8 cellular contexts compared by ENCODE assay signal in the genomic region with DNA sequence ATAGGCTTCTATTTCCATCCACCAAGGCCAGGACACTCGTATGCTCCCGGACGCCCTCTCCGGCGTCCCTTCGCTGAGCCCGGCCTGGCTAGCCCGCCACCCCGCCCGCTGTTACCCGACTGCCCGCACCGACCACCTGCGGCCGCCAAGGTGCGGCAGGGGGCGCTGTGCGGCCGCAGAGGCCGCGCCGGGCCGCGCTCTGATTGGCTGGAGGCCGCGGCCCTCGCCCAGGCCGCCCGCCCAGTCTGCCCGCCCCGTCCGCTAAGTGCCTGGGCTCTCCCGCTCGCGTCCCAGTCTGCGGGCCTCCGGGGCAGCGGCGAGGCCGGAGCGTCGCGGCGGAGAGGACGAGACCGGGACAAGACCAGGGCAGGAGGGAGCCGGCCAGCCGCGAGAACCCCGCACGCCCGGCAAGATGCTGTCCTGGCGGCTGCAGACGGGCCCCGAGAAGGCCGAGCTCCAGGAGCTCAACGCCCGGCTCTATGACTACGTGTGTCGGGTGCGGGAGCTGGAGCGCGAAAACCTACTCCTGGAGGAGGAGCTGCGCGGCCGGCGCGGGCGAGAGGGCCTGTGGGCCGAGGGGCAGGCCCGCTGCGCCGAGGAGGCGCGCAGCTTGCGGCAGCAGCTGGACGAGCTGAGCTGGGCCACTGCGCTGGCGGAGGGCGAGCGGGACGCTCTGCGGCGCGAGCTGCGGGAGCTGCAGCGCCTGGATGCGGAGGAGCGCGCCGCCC. TPM values are rescaled to one million over a fixed set of nuclear protein-coding genes. Genes with fewer than 3 reads are reported as not detected.
DNase-seq lines count a peak whose midpoint lies in the region; ATAC-seq, FAIRE-seq and TF ChIP-seq lines count a peak whose summit lies in the region.

A gene with protein sequence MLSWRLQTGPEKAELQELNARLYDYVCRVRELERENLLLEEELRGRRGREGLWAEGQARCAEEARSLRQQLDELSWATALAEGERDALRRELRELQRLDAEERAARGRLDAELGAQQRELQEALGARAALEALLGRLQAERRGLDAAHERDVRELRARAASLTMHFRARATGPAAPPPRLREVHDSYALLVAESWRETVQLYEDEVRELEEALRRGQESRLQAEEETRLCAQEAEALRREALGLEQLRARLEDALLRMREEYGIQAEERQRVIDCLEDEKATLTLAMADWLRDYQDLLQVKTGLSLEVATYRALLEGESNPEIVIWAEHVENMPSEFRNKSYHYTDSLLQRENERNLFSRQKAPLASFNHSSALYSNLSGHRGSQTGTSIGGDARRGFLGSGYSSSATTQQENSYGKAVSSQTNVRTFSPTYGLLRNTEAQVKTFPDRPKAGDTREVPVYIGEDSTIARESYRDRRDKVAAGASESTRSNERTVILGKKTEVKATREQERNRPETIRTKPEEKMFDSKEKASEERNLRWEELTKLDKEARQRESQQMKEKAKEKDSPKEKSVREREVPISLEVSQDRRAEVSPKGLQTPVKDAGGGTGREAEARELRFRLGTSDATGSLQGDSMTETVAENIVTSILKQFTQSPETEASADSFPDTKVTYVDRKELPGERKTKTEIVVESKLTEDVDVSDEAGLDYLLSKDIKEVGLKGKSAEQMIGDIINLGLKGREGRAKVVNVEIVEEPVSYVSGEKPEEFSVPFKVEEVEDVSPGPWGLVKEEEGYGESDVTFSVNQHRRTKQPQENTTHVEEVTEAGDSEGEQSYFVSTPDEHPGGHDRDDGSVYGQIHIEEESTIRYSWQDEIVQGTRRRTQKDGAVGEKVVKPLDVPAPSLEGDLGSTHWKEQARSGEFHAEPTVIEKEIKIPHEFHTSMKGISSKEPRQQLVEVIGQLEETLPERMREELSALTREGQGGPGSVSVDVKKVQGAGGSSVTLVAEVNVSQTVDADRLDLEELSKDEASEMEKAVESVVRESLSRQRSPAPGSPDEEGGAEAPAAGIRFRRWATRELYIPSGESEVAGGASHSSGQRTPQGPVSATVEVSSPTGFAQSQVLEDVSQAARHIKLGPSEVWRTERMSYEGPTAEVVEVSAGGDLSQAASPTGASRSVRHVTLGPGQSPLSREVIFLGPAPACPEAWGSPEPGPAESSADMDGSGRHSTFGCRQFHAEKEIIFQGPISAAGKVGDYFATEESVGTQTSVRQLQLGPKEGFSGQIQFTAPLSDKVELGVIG (N-terminal part only) (plus strand): TSS at position 293 of the 728 bp plus-strand sequence. CDS start 120 bp downstream, at position 413.

- H3K36me3 ChIP-seq in endothelial cell of umbilical vein (ENCODE audit: control insufficient read depth in 2 of 2, extremely low read depth in 1 of 2, insufficient read depth in 2 of 2, low read length in 2 of 2) = no peaks in the 10 kb centered on the region
- H3K36me3 ChIP-seq in mesenchymal stem cell (ENCODE audit: control insufficient read depth in 1 of 2, insufficient read depth in 2 of 2, low read depth in 1 of 2, low read length in 2 of 2) = no peaks in the 10 kb centered on the region

- peak; percentile 68 to 93 for TF ChIP-seq CTCF in endothelial cell of umbilical vein (IDR thresholded peaks at IDR 0.05; ENCODE audit: extremely low read depth in 1 of 2, insufficient read depth in 1 of 2, low read depth in 1 of 2, low read length in 2 of 2)

- peak within 1 kb of the TSS; percentile 74 for H3K4me2 ChIP-seq in endothelial cell of umbilical vein (ENCODE audit: insufficient read depth, low read length)
- H3K4me2 ChIP-seq in mesenchymal stem cell (ENCODE audit: low read length, poor library complexity, severe bottlenecking) = peak within 1 kb of the TSS; percentile 97

- H2AK5ac ChIP-seq in mesenchymal stem cell (ENCODE audit: low read length, severe bottlenecking) = no peak within 1 kb of the TSS

- H3K4ac ChIP-seq in mesenchymal stem cell (ENCODE audit: low read depth in 1 of 2, low read length in 2 of 2) = peak within 1 kb of the TSS in 1 of 2 experiments; percentile 73

- peak; percentile 81 for FAIRE-seq in endothelial cell of umbilical vein (lab: Jason Lieb, UNC)

- ATAC-seq in HG02571 (IDR thresholded peaks at IDR 0.05; ENCODE audit: unreplicated experiment) = peak; percentile 61
- ATAC-seq in stimulated activated naive CD8-positive, alpha-beta T cell treated with anti-CD3 and anti-CD28 coated beads, Interleukin-15, Interleukin-2, amounts not matched to agents 100 U/mL and 50 U/mL, for 24 hours = peak; percentile 77

- peak within 1 kb of the TSS; percentile 89 for H2AFZ ChIP-seq in endothelial cell of umbilical vein (ENCODE audit: low read depth, low read length)
- H2AFZ ChIP-seq in mesenchymal stem cell (ENCODE audit: low read depth, low read length) = peak within 1 kb of the TSS; percentile 91

- H3K23ac ChIP-seq in mesenchymal stem cell (ENCODE audit: low read length in 2 of 2) = peak within 1 kb of the TSS in 1 of 2 experiments; percentile 88

- intact Hi-C loops in endothelial cell of umbilical vein (cut with micrococcal nuclease) = loop anchor here (1.0 to 10.0 kb wide), 7 partner anchors 18 to 628 kb away; a partner anchor contains a TSS

- H4K8ac ChIP-seq in mesenchymal stem cell (ENCODE audit: low read length) = peak within 1 kb of the TSS; percentile 88

- no peak within 1 kb of the TSS for H2BK15ac ChIP-seq in mesenchymal stem cell (ENCODE audit: low read depth, poor library complexity, severe bottlenecking)

- H2BK120ac ChIP-seq in mesenchymal stem cell (ENCODE audit: low read depth, low read length) = no peak within 1 kb of the TSS

- H4K20me1 ChIP-seq in endothelial cell of umbilical vein (replicated peaks; ENCODE audit: control insufficient read depth, extremely low read depth, insufficient read depth, low read length) = no peaks in the 10 kb centered on the region

- peak within 1 kb of the TSS; percentile 76 to 94 for H3K18ac ChIP-seq in mesenchymal stem cell (ENCODE audit: low read depth in 1 of 2, low read length in 2 of 2)

- H2BK5ac ChIP-seq in mesenchymal stem cell (ENCODE audit: low read depth, low read length, poor library complexity, severe bottlenecking) = no peak within 1 kb of the TSS

- H3K27ac ChIP-seq in endothelial cell of umbilical vein (ENCODE audit: insufficient read depth, low read depth, low read length) (no peak within 1 kb of the TSS), mesenchymal stem cell (ENCODE audit: low read length, poor library complexity, severe bottlenecking) (no peak within 1 kb of the TSS)

- H4K91ac ChIP-seq in mesenchymal stem cell (ENCODE audit: low read length) = peak within 1 kb of the TSS; percentile 64

- H3K9ac ChIP-seq in endothelial cell of umbilical vein (replicated peaks; ENCODE audit: extremely low read depth, insufficient read depth, low read length) (peak within 1 kb of the TSS; percentile 15), mesenchymal stem cell (ENCODE audit: low read length) (peak within 1 kb of the TSS; percentile 26)

- POLR2A ChIA-PET in endothelial cell of umbilical vein (lab: Charles Lee) = interaction anchor here (1.0 kb wide), 1 partner anchor 19 kb away, joined by 4 read pairs; no protein-coding TSS in a partner anchor

- no TSS peak for BruUV-seq in endothelial cell of umbilical vein (replicated peaks; lab: Mats Ljungman, UMichigan)

- peaks cover 7% of the 10 kb centered on the region for H3K4me1 ChIP-seq in endothelial cell of umbilical vein (ENCODE audit: control insufficient read depth, extremely low read depth, insufficient read depth, low read length)
- H3K4me1 ChIP-seq in mesenchymal stem cell (ENCODE audit: control insufficient read depth, insufficient read depth, low read depth, low read length) = peaks cover 30% of the 10 kb centered on the region

- dilution Hi-C loops in endothelial cell of umbilical vein (cut with MboI; ENCODE audit: extremely low pct_ligation_motif_present, low sequenced_read_pairs) = no loop called here

- TF ChIP-seq POLR2A in endothelial cell of umbilical vein (IDR thresholded peaks at IDR 0.05; ENCODE audit: low read depth, low read length) = peak; percentile 77

- WGBS in mesenchymal stem cell = 3% methylated on average over 78 of the region's 91 CpGs

- H3K9me3 ChIP-seq in endothelial cell of umbilical vein (replicated peaks; ENCODE audit: control insufficient read depth, insufficient read depth, low read length) (no peaks in the 10 kb centered on the region), mesenchymal stem cell (ENCODE audit: control insufficient read depth, low read length) (no peaks in the 10 kb centered on the region)

- CTCF ChIA-PET in endothelial cell of umbilical vein (lab: Charles Lee) = interaction anchor here (0.7 to 3.0 kb wide), 33 partner anchors 9 to 651 kb away, joined by 3 to 40 read pairs (median 4); a partner anchor contains a TSS

- peak; percentile 70 for DNase-seq in activated effector memory CD4-positive, alpha-beta T cell treated with anti-CD3 and anti-CD28 coated beads, Interleukin-2, amount 50 U/mL, for 16 hours
- no peak for DNase-seq in activated effector memory CD4-positive, alpha-beta T cell treated with Interleukin-2 at 50 U/mL for 16 hours
- DNase-seq in NCI-H1105 treated with DMSO at 0.1 percent for 48 hours (lab: John Stamatoyannopoulos, UW) (peak; percentile 85), UCSD-AML1 (lab: John Stamatoyannopoulos, UW; ENCODE audit: unreplicated experiment) (peak; percentile 48), endothelial cell of umbilical vein (ENCODE audit: low read depth, low spot score) (peak; percentile 83), mesenchymal stem cell (peak; percentile 79)
- peak; percentile 66 for DNase-seq in stimulated activated naive CD8-positive, alpha-beta T cell treated with anti-CD3 and anti-CD28 coated beads, Interleukin-15, Interleukin-2, amounts not matched to agents 100 U/mL and 50 U/mL, for 24 hours

- no peaks in the 10 kb centered on the region for H3K9me1 ChIP-seq in endothelial cell of umbilical vein (replicated peaks; ENCODE audit: control insufficient read depth, extremely low read depth, insufficient read depth, low read length)

- H3K27me3 ChIP-seq in endothelial cell of umbilical vein (ENCODE audit: control insufficient read depth in 2 of 2, insufficient read depth in 2 of 2, low read length in 2 of 2) = peaks cover 3% of the 10 kb centered on the region in 2 experiments
- H3K27me3 ChIP-seq in mesenchymal stem cell (ENCODE audit: control insufficient read depth in 1 of 2, insufficient read depth in 1 of 2, low read length in 2 of 2) = peaks cover 0 to 28% of the 10 kb centered on the region in 2 experiments

- no peaks in the 10 kb centered on the region for H3K79me2 ChIP-seq in endothelial cell of umbilical vein (ENCODE audit: control insufficient read depth, insufficient read depth, low read length)

- H3K79me1 ChIP-seq in mesenchymal stem cell (replicated peaks; ENCODE audit: low read length, poor library complexity, severe bottlenecking) = peaks cover 4% of the 10 kb centered on the region

- H3K4me3 ChIP-seq in endothelial cell of umbilical vein (replicated peaks in 1 of 3; ENCODE audit: insufficient read depth in 1 of 3, low read depth in 1 of 3, low read length in 3 of 3) = peak within 1 kb of the TSS; percentile 38 to 44 (median 42)
- H3K4me3 ChIP-seq in mesenchymal stem cell (ENCODE audit: insufficient read depth in 1 of 2, low read depth in 1 of 2, low read length in 2 of 2) = peak within 1 kb of the TSS; percentile 62 to 78

- H3K14ac ChIP-seq in mesenchymal stem cell (ENCODE audit: low read length in 2 of 2) = peak within 1 kb of the TSS in 1 of 2 experiments; percentile 68

- H2BK12ac ChIP-seq in mesenchymal stem cell (ENCODE audit: low read length in 2 of 2) = peak within 1 kb of the TSS; percentile 38 to 90

RNA-seq across cellular contexts. Expression of the gene that starts here (rescaled TPM):
- total RNA-seq in endothelial cell of umbilical vein = 10.2 and 20.4 TPM in 2 replicates
- polyA plus RNA-seq in endothelial cell of umbilical vein = 2.7 and 3.7 TPM in 2 replicates
- 2.4 and 2.5 TPM in 2 replicates for polyA plus RNA-seq in endothelial cell of umbilical vein (2011; cell fraction: cytosol; rRNA removed)
- 6.9 and 7.4 TPM in 2 replicates for polyA plus RNA-seq in endothelial cell of umbilical vein (2011; cell fraction: nucleus; rRNA removed)
- polyA plus RNA-seq in endothelial cell of umbilical vein (2012) = 3.8 and 7.3 TPM in 2 replicates
- polyA minus RNA-seq in endothelial cell of umbilical vein = 7.1 and 7.4 TPM in 2 replicates
- polyA minus RNA-seq in endothelial cell of umbilical vein (2011; cell fraction: cytosol; rRNA and poly(A)+ RNA removed) = 21.7 TPM
- 3.9 and 5.2 TPM in 2 replicates for polyA minus RNA-seq in endothelial cell of umbilical vein (2011; cell fraction: nucleus; rRNA and poly(A)+ RNA removed)
- polyA plus RNA-seq in mesenchymal stem cell (2013, experiment 1 of 2) = 6.0 TPM
- 5.7 TPM for polyA plus RNA-seq in mesenchymal stem cell (2013, experiment 2 of 2)
